14 cellular contexts compared by ENCODE assay signal in the genomic region with DNA sequence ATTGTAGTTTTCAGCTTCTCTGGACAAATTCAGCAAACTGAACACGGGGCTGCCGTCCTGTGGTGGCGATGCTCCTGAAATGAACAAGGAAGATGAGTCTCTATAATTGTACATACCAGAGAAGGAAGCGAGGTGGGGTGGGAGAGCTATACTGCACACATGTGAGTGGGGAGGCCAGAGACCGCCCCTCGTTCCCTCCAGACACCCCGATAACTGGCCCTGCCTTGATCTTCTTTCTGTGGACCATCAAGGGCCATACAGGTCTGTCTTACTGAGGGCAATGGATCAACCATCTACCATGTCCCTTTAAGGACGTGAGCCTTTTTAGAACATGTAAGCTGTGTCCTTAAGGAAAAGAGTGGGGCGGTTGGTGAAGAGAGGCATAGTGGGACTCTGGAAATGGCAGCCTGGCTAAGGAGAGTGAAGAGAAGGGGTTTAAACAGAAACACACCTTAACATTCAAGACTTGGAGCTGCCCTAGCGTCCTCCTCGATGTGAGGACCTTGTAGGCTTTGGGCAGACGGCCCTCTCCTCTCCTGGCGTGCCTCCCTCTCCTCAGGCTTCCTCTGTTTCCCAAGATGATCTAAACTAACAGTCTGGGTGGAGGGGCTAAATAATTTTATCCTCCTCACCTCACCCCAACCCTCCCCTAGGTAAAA. TPM values are rescaled to one million over a fixed set of nuclear protein-coding genes. Genes with fewer than 3 reads are reported as not detected.
DNase-seq lines count a peak whose midpoint lies in the region; ATAC-seq and TF ChIP-seq lines count a peak whose summit lies in the region.
"Had no signal": no experiment of that assay in that cellular context is flagged by ENCODE, and none has a peak within 500 bp of the region (broad histone marks: within the 10 kb centered on the region; RNA-seq: fewer than 3 reads in every experiment).

No MANE protein-coding gene starts in this region.

- H3K4me1 Mint-ChIP-seq in neural progenitor cell, result peaks cover 29% of the 10 kb centered on the region

- H3K4me3 ChIP-seq in BLaER1 treated with 17β-estradiol and CSF1 and Interleukin-3, amounts not matched to agents 10 nM and 100 nM, result peak overlapping the region in 5 of 10 experiments; percentile 15 to 97 (median 84); a peak in 7 of 20 replicates
- H3K4me3 ChIP-seq in coronary artery (no peak overlapping the region), neural progenitor cell (no peak overlapping the region)
- H3K4me3 ChIP-seq: tibial nerve had no signal

- no peaks in the 10 kb centered on the region for H3K9me3 ChIP-seq in BLaER1 treated with 17β-estradiol and CSF1 and Interleukin-3, amounts not matched to agents 10 nM and 100 nM (replicated peaks in 1 of 11)
- no peaks in the 10 kb centered on the region for H3K9me3 ChIP-seq in neural progenitor cell (ENCODE audit: low read depth)
- H3K9me3 ChIP-seq: tibial nerve had no signal

- H3K9ac ChIP-seq in BLaER1 treated with 17β-estradiol and CSF1 and Interleukin-3, amounts not matched to agents 10 nM and 100 nM, result peak overlapping the region; percentile 1 to 100 (median 99); a peak in 14 of 22 replicates
- no peak overlapping the region for H3K9ac ChIP-seq in neural progenitor cell

- TF ChIP-seq POLR2A in GM18951 (IDR thresholded peaks at IDR 0.05; ENCODE audit: extremely low read depth, insufficient read depth, insufficient read length), result peak; percentile 13

- peak overlapping the region; percentile 96 to 100 (median 98); a peak in 21 of 22 replicates for H3K27ac ChIP-seq in BLaER1 treated with 17β-estradiol and CSF1 and Interleukin-3, amounts not matched to agents 10 nM and 100 nM
- H3K27ac ChIP-seq in coronary artery (peak overlapping the region; percentile 61 to 96), neural progenitor cell (no peak overlapping the region)

- peaks cover 42% of the 10 kb centered on the region for H3K79me2 ChIP-seq in neural progenitor cell (ENCODE audit: low read depth)

- peaks cover 69% of the 10 kb centered on the region for H3K36me3 Mint-ChIP-seq in neural progenitor cell

- no peaks in the 10 kb centered on the region for H3K27me3 ChIP-seq in BLaER1 treated with 17β-estradiol and CSF1 and Interleukin-3, amounts not matched to agents 10 nM and 100 nM
- H3K27me3 ChIP-seq in neural progenitor cell, result no peaks in the 10 kb centered on the region
- H3K27me3 ChIP-seq: tibial nerve had no signal

- H3K36me3 ChIP-seq in BLaER1 treated with 17β-estradiol and CSF1 and Interleukin-3, amounts not matched to agents 10 nM and 100 nM, result peaks cover 85 to 95% (median 91%) of the 10 kb centered on the region in 11 experiments
- H3K36me3 ChIP-seq in neural progenitor cell, result peaks cover 7% of the 10 kb centered on the region

- in situ Hi-C loops in GM18951 (cut with MboI; ENCODE audit: low sequenced_read_pairs, unreplicated experiment), result no loop called here

- peak overlapping the region; percentile 90 to 99 (median 95); a peak in 20 of 22 replicates for H3K4me2 ChIP-seq in BLaER1 treated with 17β-estradiol and CSF1 and Interleukin-3, amounts not matched to agents 10 nM and 100 nM
- H3K4me2 ChIP-seq in neural progenitor cell, result no peak overlapping the region

- H3F3A ChIP-seq in neural progenitor cell (ENCODE audit: low read depth), result peaks cover 1% of the 10 kb centered on the region

- no peaks in the 10 kb centered on the region for H3K9me3 Mint-ChIP-seq in neural progenitor cell

- TF ChIP-seq CTCF in coronary artery (IDR thresholded peaks at IDR 0.05) (no peak), neural progenitor cell (IDR thresholded peaks at IDR 0.05) (no peak)

- no peak for ATAC-seq in HG02763 (IDR thresholded peaks at IDR 0.05; ENCODE audit: unreplicated experiment)
- ATAC-seq in activated CD4-positive, CD25-positive, alpha-beta regulatory T cell treated with anti-CD3 and anti-CD28 coated beads, Interleukin-2, amount 50 U/mL, for 24 hours, result no peak

- peaks cover 0 to 61% (median 44%) of the 10 kb centered on the region in 11 experiments; a peak in 14 of 22 replicates for H4K20me1 ChIP-seq in BLaER1 treated with 17β-estradiol and CSF1 and Interleukin-3, amounts not matched to agents 10 nM and 100 nM
- H4K20me1 ChIP-seq in neural progenitor cell (ENCODE audit: low read depth), result peaks cover 49% of the 10 kb centered on the region

- peak overlapping the region; percentile 67 for H3K27ac Mint-ChIP-seq in neural progenitor cell

- no peak overlapping the region for H2AFZ ChIP-seq in neural progenitor cell (replicated peaks)

- peaks cover 8% of the 10 kb centered on the region for H3K27me3 Mint-ChIP-seq in neural progenitor cell (ENCODE audit: insufficient read depth, low read depth)

- H3K4me3 Mint-ChIP-seq in neural progenitor cell, result no peak overlapping the region

- no peak for DNase-seq in coronary artery (ENCODE audit: low spot score)
- no peak for DNase-seq in neural progenitor cell (ENCODE audit: low spot score)
- DNase-seq in NCI-H446 (lab: John Stamatoyannopoulos, UW), result no peak
- no peak for DNase-seq in SW 1271 (lab: John Stamatoyannopoulos, UW)
- DNase-seq: activated T-cell treated with anti-CD3 and anti-CD28 coated beads, Interleukin-2, amount 50 U/mL, for 1 hour; GF-D8; mesendoderm; NCI-H1105 treated with DMSO at 0.1 percent for 48 hours; NCI-H2227 treated with DMSO at 0.1 percent for 48 hours had no signal

- peaks cover 75 to 90% (median 86%) of the 10 kb centered on the region in 10 experiments for H3K4me1 ChIP-seq in BLaER1 treated with 17β-estradiol and CSF1 and Interleukin-3, amounts not matched to agents 10 nM and 100 nM
- H3K4me1 ChIP-seq in neural progenitor cell, result peaks cover 14% of the 10 kb centered on the region

RNA-seq across cellular contexts. Expression of a gene that starts 5.8 kb away (rescaled TPM):
- total RNA-seq in neural progenitor cell (ENCODE audit: low replicate concordance), result 39.3 and 43.3 TPM in 2 replicates
